9 cellular contexts compared by ENCODE assay signal in the genomic region with DNA sequence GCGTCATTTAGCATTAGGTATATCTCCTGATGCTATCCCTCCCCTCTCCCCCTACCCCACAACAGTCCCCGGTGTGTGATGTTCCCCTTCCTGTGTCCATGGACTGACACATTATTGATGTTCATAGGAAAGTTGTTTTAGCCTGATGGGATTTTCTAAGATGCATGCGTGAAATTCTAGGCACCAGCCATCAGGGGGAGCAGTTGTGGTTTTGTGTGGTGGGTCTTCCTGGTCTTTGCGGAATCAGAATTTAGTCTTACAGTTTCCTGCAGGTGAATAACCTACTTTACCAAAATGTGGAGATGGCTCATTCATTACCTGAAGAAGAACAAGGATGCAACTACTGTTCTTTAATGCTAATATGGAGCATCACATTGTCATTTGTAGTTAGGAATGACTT.
DNase-seq lines count a peak whose midpoint lies in the region; ATAC-seq and TF ChIP-seq lines count a peak whose summit lies in the region.
"Had no signal": no experiment of that assay in that cellular context is flagged by ENCODE, and none has a peak within 500 bp of the region (broad histone marks: within the 10 kb centered on the region; RNA-seq: fewer than 3 reads in every experiment).

No MANE protein-coding gene starts in this region.

- no peaks in the 10 kb centered on the region for H3K79me2 ChIP-seq in KMS-11 (ENCODE audit: insufficient read depth, low read depth)

- H3K9me3 ChIP-seq in cardiac muscle cell (ENCODE audit: low read depth) (no peaks in the 10 kb centered on the region), WERI-Rb-1 (ENCODE audit: severe bottlenecking) (no peaks in the 10 kb centered on the region), gastroesophageal sphincter (no peaks in the 10 kb centered on the region)
- H3K9me3 ChIP-seq: thyroid gland had no signal

- no peak overlapping the region for H2AFZ ChIP-seq in KMS-11 (ENCODE audit: low read depth)

- intact Hi-C loops in left ventricle myocardium superior (cut with micrococcal nuclease) = loop anchor here (5.0 kb wide), 1 partner anchor 456 kb away; a partner anchor contains a TSS

- H4K20me1 ChIP-seq in KMS-11 (ENCODE audit: insufficient read depth) = no peaks in the 10 kb centered on the region

- no peaks in the 10 kb centered on the region for H3K27me3 ChIP-seq in cardiac muscle cell
- H3K27me3 ChIP-seq in KMS-11 (ENCODE audit: insufficient read depth, low read depth) = no peaks in the 10 kb centered on the region
- peaks cover 26% of the 10 kb centered on the region for H3K27me3 ChIP-seq in WERI-Rb-1 (ENCODE audit: insufficient read depth, low read depth, severe bottlenecking)
- no peaks in the 10 kb centered on the region for H3K27me3 ChIP-seq in gastroesophageal sphincter
- H3K27me3 ChIP-seq: thyroid gland had no signal

- H3K4me1 ChIP-seq in cardiac muscle cell (ENCODE audit: low read depth) = peaks cover 18% of the 10 kb centered on the region
- H3K4me1 ChIP-seq in KMS-11 (ENCODE audit: low read depth, poor library complexity, severe bottlenecking) = no peaks in the 10 kb centered on the region
- H3K4me1 ChIP-seq in gastroesophageal sphincter = peaks cover 15 to 39% (median 17%) of the 10 kb centered on the region in 3 donors

- ATAC-seq in left ventricle myocardium superior (no peak), gastroesophageal sphincter (no peak), GM21528 (IDR thresholded peaks at IDR 0.05; ENCODE audit: low FRiP score, unreplicated experiment) (no peak)

- H3K27ac ChIP-seq in cardiac muscle cell (no peak overlapping the region), KMS-11 (no peak overlapping the region), WERI-Rb-1 (no peak overlapping the region), gastroesophageal sphincter (no peak overlapping the region)
- H3K27ac ChIP-seq: thyroid gland had no signal

- peak; percentile 69 to 70 for DNase-seq in cardiac muscle cell (ENCODE audit: low read depth in 1 of 2, low spot score in 1 of 2)
- no peak for DNase-seq in left ventricle myocardium superior
- peak; percentile 22 for DNase-seq in WERI-Rb-1
- peak; percentile 2 for DNase-seq in stimulated activated CD8-positive, alpha-beta memory T cell treated with anti-CD3 and anti-CD28 coated beads, Interleukin-4, amount 100 ng/mL, for 24 hours (ENCODE audit: low read depth)
- DNase-seq in cortex of kidney (lab: John Stamatoyannopoulos, UW) = no peak

- TF ChIP-seq POLR2A in gastroesophageal sphincter (IDR thresholded peaks at IDR 0.05) = no peak

- no peak overlapping the region for H3K4me3 ChIP-seq in cardiac muscle cell
- no peak overlapping the region for H3K4me3 ChIP-seq in KMS-11 (IDR thresholded peaks at IDR 0.05; ENCODE audit: insufficient read depth, low read depth, low read length)
- H3K4me3 ChIP-seq in WERI-Rb-1 (ENCODE audit: low read depth, low read length) = no peak overlapping the region
- H3K4me3 ChIP-seq in gastroesophageal sphincter = no peak overlapping the region
- H3K4me3 ChIP-seq: thyroid gland had no signal

- 41 to 48% methylated on average over 3 of the region's 4 CpGs for WGBS in gastroesophageal sphincter (ENCODE audit: low coverage in 1 of 2), 2 donors

- TF ChIP-seq CTCF in cardiac muscle cell (IDR thresholded peaks at IDR 0.05; ENCODE audit: low read depth, low read length) (peak; percentile 64), KMS-11 (conservative IDR thresholded peaks at IDR 0.05; ENCODE audit: low read depth, low read length) (peak; percentile 71), WERI-Rb-1 (IDR thresholded peaks at IDR 0.05; ENCODE audit: low read depth, low read length) (peak; percentile 71), gastroesophageal sphincter (IDR thresholded peaks at IDR 0.05) (peak; percentile 10 to 59 (median 48))

- no peak overlapping the region for H3K9ac ChIP-seq in KMS-11

- no peak overlapping the region for H3K4me2 ChIP-seq in KMS-11

- no peaks in the 10 kb centered on the region for H3K36me3 ChIP-seq in cardiac muscle cell
- H3K36me3 ChIP-seq in KMS-11 (ENCODE audit: insufficient read depth) = no peaks in the 10 kb centered on the region
- no peaks in the 10 kb centered on the region for H3K36me3 ChIP-seq in WERI-Rb-1
- no peaks in the 10 kb centered on the region for H3K36me3 ChIP-seq in gastroesophageal sphincter
- H3K36me3 ChIP-seq: thyroid gland had no signal

- no peak for TF ChIP-seq EP300 in gastroesophageal sphincter (IDR thresholded peaks at IDR 0.05)

Comparison
In these comparisons a context has a peak if more than half of its experiments do, and no peak if none do; other contexts are left out.
1. DNase-seq: peak in cardiac muscle cell (2 of 2), WERI-Rb-1 (single experiment) and stimulated activated CD8-positive, alpha-beta memory T cell treated with anti-CD3 and anti-CD28 coated beads, Interleukin-4, amount 100 ng/mL, for 24 hours (single experiment); none in left ventricle myocardium superior (single experiment) and cortex of kidney (single experiment).
2. Peak in every context shown above with its lines, with median percentiles within 50 percentile points of each other: CTCF ChIP-seq.